ENCODE assay signal across 8 cellular contexts in the genomic region with DNA sequence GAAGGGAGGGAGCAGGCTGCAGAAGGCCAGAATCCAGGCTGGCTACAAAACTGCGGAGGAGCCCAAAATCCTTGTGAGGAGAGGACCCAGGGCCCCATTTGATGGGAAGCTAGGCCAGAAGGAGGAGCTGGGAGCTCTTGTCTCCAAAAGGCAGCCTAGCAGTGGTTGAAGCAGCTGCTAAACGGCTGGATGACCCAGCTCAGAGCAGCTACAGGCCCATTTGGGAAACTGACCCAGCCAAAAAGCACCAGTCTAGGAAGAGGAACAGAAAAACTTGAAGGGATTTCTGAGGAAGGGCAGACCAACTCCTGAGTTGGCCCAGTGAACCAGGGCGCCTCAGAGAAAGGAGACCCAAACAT. TPM values are rescaled to one million over a fixed set of nuclear protein-coding genes. Genes with fewer than 3 reads are reported as not detected.
DNase-seq lines count a peak whose midpoint lies in the region; ATAC-seq, FAIRE-seq and TF ChIP-seq lines count a peak whose summit lies in the region.

No MANE protein-coding gene starts in this region.

- no peak for TF ChIP-seq POLR2A in GM12892 (IDR thresholded peaks at IDR 0.05; ENCODE audit: low read depth, low read length)

- ATAC-seq in sciatic nerve (peak; percentile 31), GM18867 (IDR thresholded peaks at IDR 0.05; ENCODE audit: unreplicated experiment) (no peak), HG02642 (IDR thresholded peaks at IDR 0.05; ENCODE audit: poor library complexity, unreplicated experiment) (no peak)

- no peak for TF ChIP-seq CTCF in fibroblast of villous mesenchyme (IDR thresholded peaks at IDR 0.05; ENCODE audit: insufficient read depth, low read depth, low read length)

- no peak for DNase-seq in GM12892 (ENCODE audit: insufficient read length)
- DNase-seq in SW480 (ENCODE audit: low spot score), result peak; percentile 23
- DNase-seq in fibroblast of villous mesenchyme (ENCODE audit: low read depth), result peak; percentile 33
- DNase-seq in sciatic nerve (ENCODE audit: low spot score), result no peak
- DNase-seq in stimulated activated CD4-positive, alpha-beta T cell treated with anti-CD3 and anti-CD28 coated beads, Interleukin-1b, Interleukin-23, amount 100 ng/mL, for 48 hours, result no peak
- no peak for DNase-seq in pons (ENCODE audit: low spot score)

- FAIRE-seq in GM12892 (lab: Jason Lieb, UNC), result peak; percentile 38

- intact Hi-C loops in sciatic nerve (cut with DNase I), result no loop called here

- no peak overlapping the region for H3K4me3 ChIP-seq in fibroblast of villous mesenchyme (ENCODE audit: low read depth, low read length)

RNA-seq across cellular contexts. Expression of a gene that starts 1.1 kb away (rescaled TPM):
- polyA plus RNA-seq in GM12892 (2012; ENCODE audit: missing spikeins), result 1.0 TPM
- total RNA-seq in fibroblast of villous mesenchyme (19.0 and 20.6 TPM in 2 replicates), sciatic nerve (17.9 TPM)

RNA-seq across cellular contexts. Expression of a gene that starts 38.2 kb away (rescaled TPM):
- polyA plus RNA-seq in GM12892 (2012; ENCODE audit: missing spikeins), result 36.9 TPM
- 27.4 and 32.4 TPM in 2 replicates for total RNA-seq in fibroblast of villous mesenchyme
- total RNA-seq in sciatic nerve, result 31.9 TPM

Comparison
In these comparisons a context has a peak if more than half of its experiments do, and no peak if none do; other contexts are left out.
1. DNase-seq: peak in SW480 (single experiment) and fibroblast of villous mesenchyme (single experiment); none in GM12892 (single experiment), sciatic nerve (single experiment), stimulated activated CD4-positive, alpha-beta T cell treated with anti-CD3 and anti-CD28 coated beads, Interleukin-1b, Interleukin-23, amount 100 ng/mL, for 48 hours (single experiment) and pons (single experiment).